ENCODE assay signal across 24 cellular contexts in genomic region chr16:17018715-17019014, GRCh38.
"Had no signal": no experiment of that assay in that cellular context is flagged by ENCODE, and none has a peak within 500 bp of the region (broad histone marks: within the 10 kb centered on the region; RNA-seq: fewer than 3 reads in every experiment).

No MANE protein-coding gene starts in this region.

- H3K4me3 ChIP-seq: esophagus muscularis mucosa, left ventricle myocardium inferior, lung, ovary, sigmoid colon, stomach, thyroid gland had no signal

- H3K27ac ChIP-seq: esophagus muscularis mucosa, left ventricle myocardium inferior, ovary, sigmoid colon, stomach, thyroid gland had no signal

- H3K27me3 ChIP-seq: ovary, thyroid gland had no signal

- ATAC-seq: activated CD4-positive, alpha-beta T cell treated with anti-CD3 and anti-CD28 coated beads for 36 hours; activated CD8-positive, alpha-beta memory T cell treated with anti-CD3 and anti-CD28 coated beads, Interleukin-2, amount 10 ng/mL, durations not matched to agents 7 days and 5 days; activated CD8-positive, alpha-beta T cell treated with anti-CD3 and anti-CD28 coated beads, Interleukin-2, amount 10 ng/mL, durations not matched to agents 7 days and 5 days; activated naive CD8-positive, alpha-beta T cell treated with anti-CD3 and anti-CD28 coated beads, Interleukin-2, amount 50 U/mL, for 24 hours; stimulated activated naive B cell treated with anti-CD40 and anti-IgM and Interleukin-4, amounts not matched to agents 10 μg/mL and 1 μg/mL and 100 μg/mL, for 72 hours had no signal

- H3K9me3 ChIP-seq: ovary, thyroid gland had no signal

- H3K36me3 ChIP-seq: esophagus muscularis mucosa, left ventricle myocardium inferior, ovary, sigmoid colon, stomach, thyroid gland had no signal

- DNase-seq: activated CD4-positive, alpha-beta T cell treated with anti-CD3 and anti-CD28 coated beads for 36 hours; activated CD4-positive, CD25-positive, alpha-beta regulatory T cell; activated CD8-positive, alpha-beta memory T cell treated with anti-CD3 and anti-CD28 coated beads, Interleukin-2, amount 10 ng/mL, durations not matched to agents 7 days and 5 days; activated CD8-positive, alpha-beta T cell treated with anti-CD3 and anti-CD28 coated beads, Interleukin-2, amount 10 ng/mL, durations not matched to agents 7 days and 5 days; activated naive CD8-positive, alpha-beta T cell treated with anti-CD3 and anti-CD28 coated beads, Interleukin-2, amount 50 U/mL, for 24 hours; activated T-cell treated with anti-CD3 and anti-CD28 coated beads, Interleukin-2, amount 50 U/mL, for 48 hours; amygdala; caudate nucleus; endodermal cell; left ventricle myocardium inferior; naive B cell; ovary; sigmoid colon; small intestine; stimulated activated CD4-positive, alpha-beta T cell treated with anti-CD3 and anti-CD28 coated beads, Interleukin-1b, Interleukin-23, amount 100 ng/mL, for 48 hours; stimulated activated CD4-positive, alpha-beta T cell treated with anti-CD3 and anti-CD28 coated beads, Interleukin-4, amount 100 ng/mL, for 4 hours; stimulated activated CD8-positive, alpha-beta memory T cell treated with anti-CD3 and anti-CD28 coated beads, Interleukin-4, amount 100 ng/mL, for 48 hours; stimulated activated naive B cell treated with anti-CD40 and anti-IgM and Interleukin-4, amounts not matched to agents 10 μg/mL and 1 μg/mL and 100 μg/mL, for 72 hours; stomach; T-helper 1 cell; thyroid gland had no signal

- H3K4me1 ChIP-seq: esophagus muscularis mucosa, left ventricle myocardium inferior, sigmoid colon, stomach, thyroid gland had no signal

- FAIRE-seq: frontal cortex, small intestine had no signal
